In genomic region chr17:64534187-64534586, GRCh38 we compare ENCODE assay signal across 11 cellular contexts. TPM values are rescaled to one million over a fixed set of nuclear protein-coding genes. Genes with fewer than 3 reads are reported as not detected.
A peak's percentile ranks its signal among the peaks of the same experiment; 100 is the strongest.
DNase-seq lines count a peak whose midpoint lies in the region; ATAC-seq and TF ChIP-seq lines count a peak whose summit lies in the region.
"Had no signal": no experiment of that assay in that cellular context is flagged by ENCODE, and none has a peak within 500 bp of the region (broad histone marks: within the 10 kb centered on the region; RNA-seq: fewer than 3 reads in every experiment).

No MANE protein-coding gene starts in this region.

- H3K27me3 ChIP-seq in AG04450 (ENCODE audit: control insufficient read depth, insufficient read depth, low read length): no peaks in the 10 kb centered on the region

- peak overlapping the region; percentile 31 for H3K27ac ChIP-seq in AG04450 (ENCODE audit: low read depth, low read length)

- H3K4me3 ChIP-seq in AG04450 (ENCODE audit: low read depth, low read length): no peak overlapping the region

- CTCF ChIA-PET in AG04450 (lab: Charles Lee): no interaction called here

- DNase-seq in AG04450 (ENCODE audit: low read depth, low spot score) (no peak), T-helper 17 cell (no peak), glomerular visceral epithelial cell (ENCODE audit: extremely low spot score) (peak; percentile 28), epidermal melanocyte (ENCODE audit: insufficient read length, low spot score) (no peak), sciatic nerve (ENCODE audit: low spot score) (no peak)
- DNase-seq in activated CD8-positive, alpha-beta memory T cell treated with anti-CD3 and anti-CD28 coated beads, Interleukin-2, amount 50 U/mL, for 4 hours: no peak
- DNase-seq: cortex of kidney, GF-D8 had no signal

- POLR2A ChIA-PET in AG04450 (lab: Yijun Ruan, JAX): interaction anchor here (1.9 kb wide), 1 partner anchor 28 kb away, joined by 7 read pairs; the partner anchor contains the start of genes CEP95 and DDX5

- H3K27me3 Mint-ChIP-seq in T-helper 17 cell: no peaks in the 10 kb centered on the region
- H3K27me3 Mint-ChIP-seq: IgD-negative memory B cell had no signal

- H3K4me3 Mint-ChIP-seq in T-helper 17 cell: no peak overlapping the region
- H3K4me3 Mint-ChIP-seq: IgD-negative memory B cell had no signal

- intact Hi-C loops in sciatic nerve (cut with DNase I): no loop called here

- ATAC-seq in T-helper 17 cell (peak; percentile 39), GM21423 (IDR thresholded peaks at IDR 0.05; ENCODE audit: unreplicated experiment) (no peak), sciatic nerve (no peak)

- peaks cover 21% of the 10 kb centered on the region for H3K36me3 Mint-ChIP-seq in T-helper 17 cell (ENCODE audit: low read depth)
- H3K36me3 Mint-ChIP-seq: IgD-negative memory B cell had no signal

- H3K27ac Mint-ChIP-seq in T-helper 17 cell: no peak overlapping the region

- H3K9me3 ChIP-seq in AG04450 (ENCODE audit: control insufficient read depth, insufficient read depth, low read length) (no peaks in the 10 kb centered on the region), T-helper 17 cell (ENCODE audit: control insufficient read depth, low read length, poor library complexity, severe bottlenecking) (no peaks in the 10 kb centered on the region)

- peaks cover 12% of the 10 kb centered on the region for H3K4me1 Mint-ChIP-seq in T-helper 17 cell

- TF ChIP-seq CTCF in AG04450 (IDR thresholded peaks at IDR 0.05; ENCODE audit: low read depth, low read length) (0 out of 2 replicates have a peak, but pooled peaks have one; percentile 4), GM12874 (IDR thresholded peaks at IDR 0.05; ENCODE audit: insufficient read depth, low read depth, low read length) (peak; percentile 9; the same call in 1 of the 2 replicates)

RNA-seq across cellular contexts. Expression of gene CEP95, which starts 27.4 kb away (rescaled TPM):
- 18.6 and 29.8 TPM in 2 replicates for polyA plus RNA-seq in AG04450 (2011; rRNA removed)
- 20.1 and 23.8 TPM in 2 replicates for polyA minus RNA-seq in AG04450 (2011; rRNA and poly(A)+ RNA removed)
- total RNA-seq in T-helper 17 cell (100 to 1,000 TPM; 130 to 143 TPM), sciatic nerve (72.0 TPM)

RNA-seq across cellular contexts. Expression of gene DDX5, which starts 28.1 kb away (rescaled TPM):
- polyA plus RNA-seq in AG04450 (2011; rRNA removed): 722 and 915 TPM in 2 replicates
- polyA minus RNA-seq in AG04450 (2011; rRNA and poly(A)+ RNA removed): 642 and 842 TPM in 2 replicates
- total RNA-seq in T-helper 17 cell (1,000 to 10,000 TPM; 2,533 to 2,679 TPM), sciatic nerve (667 TPM)

RNA-seq across cellular contexts. Expression of gene POLG2, which starts 37.3 kb away (rescaled TPM):
- 6.6 and 9.2 TPM in 2 replicates for polyA plus RNA-seq in AG04450 (2011; rRNA removed)
- 7.4 and 8.0 TPM in 2 replicates for polyA minus RNA-seq in AG04450 (2011; rRNA and poly(A)+ RNA removed)
- total RNA-seq in T-helper 17 cell (10 to 100 TPM; 37.1 to 39.0 TPM), sciatic nerve (19.4 TPM)
